Comparison of ENCODE assay signal across 27 cellular contexts in the genomic region with DNA sequence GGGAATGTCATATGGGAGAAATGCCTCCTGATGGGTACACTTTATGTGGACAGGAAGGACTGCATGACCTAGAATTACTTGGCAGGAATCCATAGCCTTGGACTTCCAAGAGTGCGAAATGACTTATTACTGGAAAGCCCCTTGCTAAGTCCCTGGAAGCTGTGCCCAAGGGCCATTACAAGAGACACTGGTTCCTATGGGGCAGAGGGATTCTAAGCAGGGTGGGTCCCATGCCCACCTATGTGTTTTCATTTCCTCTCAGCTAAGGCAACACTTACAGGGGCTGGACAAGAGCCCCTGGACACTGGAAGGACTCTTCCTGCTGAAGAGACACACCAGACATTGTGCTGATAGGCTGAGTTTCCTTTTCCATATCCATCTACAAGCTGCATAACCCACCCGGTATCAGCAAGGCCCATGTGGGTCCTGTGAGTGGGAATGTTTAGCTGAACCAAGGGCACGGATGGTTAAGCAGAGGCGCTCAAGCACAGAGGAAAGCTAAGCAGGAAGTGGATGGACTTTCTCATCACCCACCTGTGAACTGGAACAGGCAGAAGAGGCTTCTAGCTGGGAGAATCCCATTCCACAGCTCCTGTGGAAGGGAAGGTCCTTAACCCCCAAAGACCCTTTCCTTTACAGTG. TPM values are rescaled to one million over a fixed set of nuclear protein-coding genes. Genes with fewer than 3 reads are reported as not detected.
DNase-seq lines count a peak whose midpoint lies in the region; ATAC-seq and TF ChIP-seq lines count a peak whose summit lies in the region.
"Had no signal": no experiment of that assay in that cellular context is flagged by ENCODE, and none has a peak within 500 bp of the region (broad histone marks: within the 10 kb centered on the region; RNA-seq: fewer than 3 reads in every experiment).

No MANE protein-coding gene starts in this region.

- H3K9me3 ChIP-seq in right cardiac atrium (ENCODE audit: control insufficient read depth, low read length) (no peaks in the 10 kb centered on the region), body of pancreas (no peaks in the 10 kb centered on the region), spleen (peaks cover 0 to 29% (median 24%) of the 10 kb centered on the region in 8 donors)
- H3K9me3 ChIP-seq: A549 had no signal

- H3K36me3 ChIP-seq in body of pancreas (replicated peaks in 1 of 2; ENCODE audit: insufficient read depth in 1 of 2, low read depth in 2 of 2) (peaks cover 0 to 30% of the 10 kb centered on the region in 2 donors), spleen (peaks cover 4 to 100% (median 90%) of the 10 kb centered on the region in 6 donors)

- 80% methylated on average over 4 of the region's 4 CpGs for WGBS in right cardiac atrium
- WGBS in body of pancreas, 2 donors, result 72 to 82% methylated on average over 4 of the region's 4 CpGs
- 69 to 85% (median 79%) methylated on average over 4 of the region's 4 CpGs for WGBS in spleen, 5 donors

- no peak for TF ChIP-seq CTCF in body of pancreas (IDR thresholded peaks at IDR 0.05)
- TF ChIP-seq CTCF in spleen (IDR thresholded peaks at IDR 0.05 in 8 of 11, conservative IDR thresholded peaks at IDR 0.05 in 3 of 11), result no peak

- intact Hi-C loops in Right ventricle myocardium superior (cut with DNase I), result no loop called here
- intact Hi-C loops in right cardiac atrium (cut with DNase I), result no loop called here
- intact Hi-C loops in body of pancreas (cut with DNase I), result no loop called here
- intact Hi-C loops in spleen (cut with DNase I; ENCODE audit: low total_unique reads), result no loop called here

- TF ChIP-seq POLR2A in body of pancreas (IDR thresholded peaks at IDR 0.05), result no peak
- TF ChIP-seq POLR2A in spleen (IDR thresholded peaks at IDR 0.05), result no peak

- H3K4me1 ChIP-seq in right cardiac atrium (ENCODE audit: control insufficient read depth, insufficient read depth, low read length) (peaks cover 3% of the 10 kb centered on the region), body of pancreas (peaks cover 12% of the 10 kb centered on the region), spleen (peaks cover 0 to 19% (median 6%) of the 10 kb centered on the region in 6 donors)
- H3K4me1 ChIP-seq: A549, tibial artery had no signal

- ATAC-seq in Right ventricle myocardium superior (ENCODE audit: poor library complexity), result peak; percentile 28
- no peak for ATAC-seq in right cardiac atrium
- peak; percentile 35 for ATAC-seq in body of pancreas
- ATAC-seq in GM18520 (IDR thresholded peaks at IDR 0.05; ENCODE audit: unreplicated experiment), result no peak
- no peak for ATAC-seq in GM21737 (IDR thresholded peaks at IDR 0.05; ENCODE audit: unreplicated experiment)
- ATAC-seq in HG02852 (IDR thresholded peaks at IDR 0.05; ENCODE audit: unreplicated experiment), result no peak
- ATAC-seq: activated CD4-positive, alpha-beta T cell treated with anti-CD3 and anti-CD28 coated beads for 36 hours; stimulated activated naive CD8-positive, alpha-beta T cell treated with anti-CD3 and anti-CD28 coated beads, Interleukin-15, amount 100 ng/mL, for 72 hours had no signal

- no peaks in the 10 kb centered on the region for H3K27me3 ChIP-seq in right cardiac atrium (ENCODE audit: control insufficient read depth, insufficient read depth)
- H3K27me3 ChIP-seq in body of pancreas, result no peaks in the 10 kb centered on the region
- H3K27me3 ChIP-seq in spleen (replicated peaks in 1 of 7), result no peaks in the 10 kb centered on the region
- H3K27me3 ChIP-seq: esophagus muscularis mucosa, hepatocyte, tibial artery had no signal

- DNase-seq in Right ventricle myocardium superior (no peak), right cardiac atrium (no peak), body of pancreas (peak in 2 of 4 donors; percentile 23 to 28), glomerular endothelial cell (ENCODE audit: extremely low read depth, low read depth, low spot score) (peak; percentile 27), spleen (no peak)
- DNase-seq: activated CD4-positive, alpha-beta T cell treated with anti-CD3 and anti-CD28 coated beads for 36 hours; activated gamma-delta T cell treated with Interleukin-2 at 50 U/mL for 16 hours; activated T-cell treated with anti-CD3 and anti-CD28 coated beads, Interleukin-2, amount 50 U/mL, for 1 hour; DMS79 treated with DMSO at 0.1 percent for 48 hours; effector memory CD4-positive, alpha-beta T cell; Karpas-422; naive B cell; NCI-H1417 treated with DMSO at 0.1 percent for 48 hours; NCI-H2081; NCI-H774; small intestine; stimulated activated CD4-positive, alpha-beta T cell treated with anti-CD3 and anti-CD28 coated beads, Interleukin-1b, Interleukin-23, amount 100 ng/mL, for 48 hours; stimulated activated CD8-positive, alpha-beta memory T cell treated with anti-CD3 and anti-CD28 coated beads, Interleukin-4, amount 100 ng/mL, for 48 hours; stimulated activated naive CD8-positive, alpha-beta T cell treated with anti-CD3 and anti-CD28 coated beads, Interleukin-15, amount 100 ng/mL, for 72 hours; tibial artery had no signal

- H3K27ac ChIP-seq in right cardiac atrium (ENCODE audit: low read length), result no peak overlapping the region
- peak overlapping the region in 1 of 4 donors; percentile 20 for H3K27ac ChIP-seq in body of pancreas
- peak overlapping the region in 5 of 8 donors; percentile 16 to 60 (median 47) for H3K27ac ChIP-seq in spleen
- H3K27ac ChIP-seq: A549, esophagus muscularis mucosa, hepatocyte, HL-60, tibial artery had no signal

- no peak overlapping the region for H3K4me3 ChIP-seq in right cardiac atrium (ENCODE audit: low read length)
- H3K4me3 ChIP-seq in body of pancreas, result no peak overlapping the region
- no peak overlapping the region for H3K4me3 ChIP-seq in spleen
- H3K4me3 ChIP-seq: A549, esophagus muscularis mucosa, hepatocyte, tibial artery had no signal

RNA-seq across cellular contexts. Expression of gene XPNPEP1, which starts 56.2 kb away (rescaled TPM):
- 36.0 TPM for total RNA-seq in Right ventricle myocardium superior
- total RNA-seq in right cardiac atrium, result 10 to 100 TPM; 36.9 to 47.4 (median 39.1) TPM
- polyA plus RNA-seq in right cardiac atrium, result 20.7 TPM
- 100 to 1,000 TPM in 1 of 2 donors, 10 to 100 TPM in 1; 77.6 to 104 TPM for total RNA-seq in body of pancreas
- 96.7 and 115 TPM in 2 replicates for total RNA-seq in glomerular endothelial cell
- total RNA-seq in spleen, result 10 to 100 TPM; 51.0 to 97.1 (median 64.8) TPM
- polyA plus RNA-seq in spleen, result 10 to 100 TPM; 23.1 to 29.5 (median 26.2) TPM

Comparison
In these comparisons a context has a peak if more than half of its experiments do, and no peak if none do; other contexts are left out.
1. ATAC-seq: peak in Right ventricle myocardium superior (single experiment) and body of pancreas (single experiment); none in right cardiac atrium (0 of 2), GM18520 (single experiment), GM21737 (single experiment) and HG02852 (single experiment).